ENCODE assay signal across 27 cellular contexts in genomic region chr18:58264846-58265245, GRCh38.
DNase-seq lines count a peak whose midpoint lies in the region; ATAC-seq and TF ChIP-seq lines count a peak whose summit lies in the region.
"Had no signal": no experiment of that assay in that cellular context is flagged by ENCODE, and none has a peak within 500 bp of the region (broad histone marks: within the 10 kb centered on the region; RNA-seq: fewer than 3 reads in every experiment).

No MANE protein-coding gene starts in this region.

- no peak overlapping the region for H3K27ac Mint-ChIP-seq in T-helper 2 cell treated with Interferon-gamma antibody and Interleukin-4, amounts not matched to agents 5 μg/mL and 100 μg/mL, for 36 hours
- H3K27ac Mint-ChIP-seq: activated CD4-positive, alpha-beta T cell treated with anti-CD3 and anti-CD28 coated beads, Interleukin-2, amount 10 ng/mL, durations not matched to agents 7 days and 5 days; natural killer cell; stimulated activated effector memory CD8-positive, alpha-beta T cell treated with anti-CD3 and anti-CD28 coated beads, Interleukin-12 subunit alpha, Interleukin-12 subunit beta, amount 100 ng/mL, for 72 hours had no signal

- H3F3A ChIP-seq in MM.1S (ENCODE audit: insufficient read depth, low read length): no peaks in the 10 kb centered on the region

- no peak overlapping the region for H3K4me3 Mint-ChIP-seq in T-helper 2 cell treated with Interferon-gamma antibody and Interleukin-4, amounts not matched to agents 5 μg/mL and 100 μg/mL, for 36 hours
- H3K4me3 Mint-ChIP-seq: activated CD4-positive, alpha-beta T cell treated with anti-CD3 and anti-CD28 coated beads, Interleukin-2, amount 10 ng/mL, durations not matched to agents 7 days and 5 days; H9; natural killer cell; stimulated activated effector memory CD8-positive, alpha-beta T cell treated with anti-CD3 and anti-CD28 coated beads, Interleukin-12 subunit alpha, Interleukin-12 subunit beta, amount 100 ng/mL, for 72 hours had no signal

- peak; percentile 71 for DNase-seq in MM.1S
- DNase-seq in breast epithelium (ENCODE audit: low spot score in 2 of 2): no peak
- no peak for DNase-seq in lower lobe of right lung
- no peak for DNase-seq in gastrocnemius medialis
- no peak for DNase-seq in UCSD-AML1 (lab: John Stamatoyannopoulos, UW; ENCODE audit: unreplicated experiment)
- DNase-seq in T-helper 2 cell treated with Interferon-gamma antibody and Interleukin-4, amounts not matched to agents 5 μg/mL and 100 μg/mL, for 36 hours (ENCODE audit: low spot score): no peak
- no peak for DNase-seq in NCI-H1105 (lab: John Stamatoyannopoulos, UW)
- DNase-seq: activated CD4-positive, alpha-beta T cell treated with anti-CD3 and anti-CD28 coated beads, Interleukin-2, amount 10 ng/mL, durations not matched to agents 7 days and 5 days; activated naive CD4-positive, alpha-beta T cell; activated T-cell treated with anti-CD3 and anti-CD28 coated beads, Interleukin-2, amount 50 U/mL, for 48 hours; COR-L47; DMS79; H9; IMR-90; natural killer cell; NCI-H1105 treated with DMSO at 0.1 percent for 48 hours; NCI-H2029; NCI-H345; NCI-H748 treated with DMSO at 0.1 percent for 48 hours; retina; RPMI8226; stimulated activated CD4-positive, alpha-beta T cell treated with anti-CD3 and anti-CD28 coated beads, Interleukin-12 subunit alpha, Interleukin-12 subunit beta, amount 100 ng/mL, for 4 hours; stimulated activated CD4-positive, alpha-beta T cell treated with anti-CD3 and anti-CD28 coated beads, Interleukin-4, amount 100 ng/mL, for 1 hour had no signal

- no peaks in the 10 kb centered on the region for H3K9me2 ChIP-seq in MM.1S (replicated peaks; ENCODE audit: insufficient read depth, low read length)

- H3K4me1 ChIP-seq in MM.1S (ENCODE audit: low read length): peaks cover 17% of the 10 kb centered on the region
- peaks cover 0 to 22% of the 10 kb centered on the region in 2 donors for H3K4me1 ChIP-seq in breast epithelium
- H3K4me1 ChIP-seq in lower lobe of right lung: peaks cover 42% of the 10 kb centered on the region
- H3K4me1 ChIP-seq in gastrocnemius medialis: peaks cover 83 to 90% of the 10 kb centered on the region in 2 donors
- H3K4me1 ChIP-seq: BLaER1 had no signal

- peak overlapping the region; percentile 77 for H3K4me2 ChIP-seq in MM.1S (ENCODE audit: low read depth, low read length)
- H3K4me2 ChIP-seq: BLaER1 had no signal

- H3K4me1 Mint-ChIP-seq in T-helper 2 cell treated with Interferon-gamma antibody and Interleukin-4, amounts not matched to agents 5 μg/mL and 100 μg/mL, for 36 hours (ENCODE audit: low read depth): peaks cover 1% of the 10 kb centered on the region
- H3K4me1 Mint-ChIP-seq: activated CD4-positive, alpha-beta T cell treated with anti-CD3 and anti-CD28 coated beads, Interleukin-2, amount 10 ng/mL, durations not matched to agents 7 days and 5 days; natural killer cell had no signal

- no peaks in the 10 kb centered on the region for H3K36me3 Mint-ChIP-seq in T-helper 2 cell treated with Interferon-gamma antibody and Interleukin-4, amounts not matched to agents 5 μg/mL and 100 μg/mL, for 36 hours (ENCODE audit: low read depth)
- H3K36me3 Mint-ChIP-seq: natural killer cell; stimulated activated effector memory CD8-positive, alpha-beta T cell treated with anti-CD3 and anti-CD28 coated beads, Interleukin-12 subunit alpha, Interleukin-12 subunit beta, amount 100 ng/mL, for 72 hours had no signal

- TF ChIP-seq POLR2A in breast epithelium (IDR thresholded peaks at IDR 0.05) (no peak), gastrocnemius medialis (IDR thresholded peaks at IDR 0.05) (no peak)

- peak overlapping the region; percentile 45; the same call in 1 of the 2 replicates for H3K27ac ChIP-seq in MM.1S (ENCODE audit: low read length)
- peak overlapping the region; percentile 20 to 84 for H3K27ac ChIP-seq in breast epithelium
- H3K27ac ChIP-seq in lower lobe of right lung: peak overlapping the region; percentile 12
- peak overlapping the region in 3 of 4 donors; percentile 1 to 97 (median 91) for H3K27ac ChIP-seq in gastrocnemius medialis
- H3K27ac ChIP-seq: BLaER1, VCaP had no signal

- no peaks in the 10 kb centered on the region for H3K9me3 Mint-ChIP-seq in T-helper 2 cell treated with Interferon-gamma antibody and Interleukin-4, amounts not matched to agents 5 μg/mL and 100 μg/mL, for 36 hours
- H3K9me3 Mint-ChIP-seq: activated CD4-positive, alpha-beta T cell treated with anti-CD3 and anti-CD28 coated beads, Interleukin-2, amount 10 ng/mL, durations not matched to agents 7 days and 5 days; H9; natural killer cell; stimulated activated effector memory CD8-positive, alpha-beta T cell treated with anti-CD3 and anti-CD28 coated beads, Interleukin-12 subunit alpha, Interleukin-12 subunit beta, amount 100 ng/mL, for 72 hours had no signal

- H3K36me3 ChIP-seq in MM.1S (replicated peaks; ENCODE audit: insufficient read depth, low read length): no peaks in the 10 kb centered on the region
- no peaks in the 10 kb centered on the region for H3K36me3 ChIP-seq in breast epithelium
- H3K36me3 ChIP-seq in lower lobe of right lung: no peaks in the 10 kb centered on the region
- H3K36me3 ChIP-seq in gastrocnemius medialis: no peaks in the 10 kb centered on the region
- H3K36me3 ChIP-seq: BLaER1 had no signal

- no peaks in the 10 kb centered on the region for H3K79me2 ChIP-seq in MM.1S (ENCODE audit: low read length)

- in situ Hi-C loops in gastrocnemius medialis (cut with MboI; ENCODE audit: low sequenced_read_pairs in 4 of 4): no loop called here

- TF ChIP-seq CTCF in MM.1S (IDR thresholded peaks at IDR 0.05; ENCODE audit: low read length) (no peak), breast epithelium (IDR thresholded peaks at IDR 0.05) (no peak), lower lobe of right lung (IDR thresholded peaks at IDR 0.05) (no peak), gastrocnemius medialis (IDR thresholded peaks at IDR 0.05 in 4 of 5, conservative IDR thresholded peaks at IDR 0.05 in 1 of 5) (no peak)

- peak overlapping the region; percentile 76 for H2AFZ ChIP-seq in MM.1S (ENCODE audit: low read length)

- no peaks in the 10 kb centered on the region for H4K20me1 ChIP-seq in MM.1S (ENCODE audit: insufficient read depth, low read length)
- H4K20me1 ChIP-seq: BLaER1 had no signal

- peak overlapping the region; percentile 30; the same call in 1 of the 2 replicates for H3K9ac ChIP-seq in MM.1S (ENCODE audit: low read length)
- H3K9ac ChIP-seq: BLaER1 had no signal

- H3K4me3 ChIP-seq in MM.1S (ENCODE audit: low read length) (peak overlapping the region; percentile 47), breast epithelium (no peak overlapping the region), lower lobe of right lung (no peak overlapping the region), gastrocnemius medialis (no peak overlapping the region)
- H3K4me3 ChIP-seq: BLaER1 had no signal

- H3K27me3 ChIP-seq in MM.1S (replicated peaks; ENCODE audit: insufficient read depth, low read length): no peaks in the 10 kb centered on the region
- H3K27me3 ChIP-seq in breast epithelium: no peaks in the 10 kb centered on the region
- no peaks in the 10 kb centered on the region for H3K27me3 ChIP-seq in lower lobe of right lung (ENCODE audit: low read depth)
- no peaks in the 10 kb centered on the region for H3K27me3 ChIP-seq in gastrocnemius medialis
- H3K27me3 ChIP-seq: BLaER1 had no signal

- H3K9me3 ChIP-seq in MM.1S (replicated peaks; ENCODE audit: insufficient read depth, low read length) (no peaks in the 10 kb centered on the region), breast epithelium (no peaks in the 10 kb centered on the region), lower lobe of right lung (no peaks in the 10 kb centered on the region), gastrocnemius medialis (no peaks in the 10 kb centered on the region)

- ATAC-seq in lower lobe of right lung (no peak), gastrocnemius medialis (peak in 1 of 2 donors; percentile 34), GM18858 (IDR thresholded peaks at IDR 0.05; ENCODE audit: unreplicated experiment) (no peak)
- ATAC-seq: natural killer cell; stimulated activated effector memory CD8-positive, alpha-beta T cell treated with anti-CD3 and anti-CD28 coated beads, Interleukin-12 subunit alpha, Interleukin-12 subunit beta, amount 100 ng/mL, for 72 hours had no signal

- H3K27me3 Mint-ChIP-seq in T-helper 2 cell treated with Interferon-gamma antibody and Interleukin-4, amounts not matched to agents 5 μg/mL and 100 μg/mL, for 36 hours (ENCODE audit: low read depth): no peaks in the 10 kb centered on the region

- intact Hi-C loops in breast epithelium (cut with DNase I; ENCODE audit: low total_unique reads) (no loop called here), lower lobe of right lung (cut with DNase I) (no loop called here), gastrocnemius medialis (cut with DNase I; ENCODE audit: low total_unique reads) (no loop called here)

Comparison
In these comparisons a context has a peak if more than half of its experiments do, and no peak if none do; other contexts are left out.
1. H3K27ac ChIP-seq: peak in every context shown above with its lines; median percentile 91 in gastrocnemius medialis; 52 in breast epithelium; 45 in MM.1S; 12 in lower lobe of right lung.